ENCODE assay signal across 10 cellular contexts in genomic region chr3:13141991-13142412, GRCh38.
A peak's percentile ranks its signal among the peaks of the same experiment; 100 is the strongest.
DNase-seq lines count a peak whose midpoint lies in the region; TF ChIP-seq lines count a peak whose summit lies in the region.
"Had no signal": no experiment of that assay in that cellular context is flagged by ENCODE, and none has a peak within 500 bp of the region (broad histone marks: within the 10 kb centered on the region; RNA-seq: fewer than 3 reads in every experiment).

No MANE protein-coding gene starts in this region.

- DNase-seq in ELR (ENCODE audit: low read depth) (peak; percentile 54), Karpas-422 (peak; percentile 72), brain microvascular endothelial cell (peak; percentile 54), midbrain (lab: John Stamatoyannopoulos, UW) (peak; percentile 7), GM10266 (ENCODE audit: extremely low spot score) (no peak), NCI-H2029 treated with DMSO at 0.1 percent for 48 hours (lab: John Stamatoyannopoulos, UW) (no peak), type B pancreatic cell (ENCODE audit: extremely low spot score, unreplicated experiment) (no peak), globus pallidus (ENCODE audit: low spot score) (no peak)

- H3K36me3 Mint-ChIP-seq in type B pancreatic cell = no peaks in the 10 kb centered on the region

- no peak overlapping the region for H2AFZ ChIP-seq in Karpas-422 (ENCODE audit: low read length)

- H3K9me2 ChIP-seq in Karpas-422 (replicated peaks; ENCODE audit: insufficient read depth, low read length) = no peaks in the 10 kb centered on the region

- no peaks in the 10 kb centered on the region for H3K9me3 Mint-ChIP-seq in type B pancreatic cell

- no peaks in the 10 kb centered on the region for H3K4me1 Mint-ChIP-seq in type B pancreatic cell (ENCODE audit: unreplicated experiment)

- H3K9ac ChIP-seq in Karpas-422 (ENCODE audit: low read length) = no peak overlapping the region

- H3K27me3 Mint-ChIP-seq in type B pancreatic cell = peaks cover 20% of the 10 kb centered on the region

- peaks cover 76% of the 10 kb centered on the region for H4K20me1 ChIP-seq in Karpas-422 (ENCODE audit: insufficient read depth, low read depth, low read length)

- no peak overlapping the region for H3K4me3 Mint-ChIP-seq in type B pancreatic cell

- H3K27me3 ChIP-seq in Karpas-422 (ENCODE audit: low read length) (no peaks in the 10 kb centered on the region), brain microvascular endothelial cell (replicated peaks) (no peaks in the 10 kb centered on the region)
- H3K27me3 ChIP-seq: dorsolateral prefrontal cortex had no signal

- no peaks in the 10 kb centered on the region for H3K4me1 ChIP-seq in Karpas-422 (ENCODE audit: low read length)
- H3K4me1 ChIP-seq: prostate gland had no signal

- in situ Hi-C loops in brain microvascular endothelial cell (cut with HindIII; ENCODE audit: low pct_ligation_motif_present, low sequenced_read_pairs) = no loop called here

- H3K27ac Mint-ChIP-seq in type B pancreatic cell = no peak overlapping the region

- no peaks in the 10 kb centered on the region for H3K9me3 ChIP-seq in Karpas-422 (ENCODE audit: low read length)
- H3K9me3 ChIP-seq: prostate gland had no signal

- H3K4me3 ChIP-seq in Karpas-422 (ENCODE audit: low read length) = no peak overlapping the region
- H3K4me3 ChIP-seq in brain microvascular endothelial cell (ENCODE audit: low read depth, low read length) = no peak overlapping the region
- H3K4me3 ChIP-seq: dorsolateral prefrontal cortex, prostate gland had no signal

- H3K36me3 ChIP-seq in Karpas-422 (ENCODE audit: insufficient read depth, low read length) = no peaks in the 10 kb centered on the region
- no peaks in the 10 kb centered on the region for H3K36me3 ChIP-seq in brain microvascular endothelial cell (replicated peaks)
- H3K36me3 ChIP-seq: prostate gland had no signal

- H3K79me2 ChIP-seq in Karpas-422 (ENCODE audit: low read length) = no peaks in the 10 kb centered on the region

- no peak overlapping the region for H3K27ac ChIP-seq in Karpas-422 (ENCODE audit: low read length)
- no peak overlapping the region for H3K27ac ChIP-seq in brain microvascular endothelial cell
- H3K27ac ChIP-seq: prostate gland had no signal

- no peak overlapping the region for H3K4me2 ChIP-seq in Karpas-422 (ENCODE audit: low read depth, low read length, poor library complexity, severe bottlenecking)

- TF ChIP-seq CTCF in brain microvascular endothelial cell (IDR thresholded peaks at IDR 0.05; ENCODE audit: low read depth, low read length, missing control alignments) = no peak
- no peak for TF ChIP-seq CTCF in GM10266 (IDR thresholded peaks at IDR 0.05; ENCODE audit: control insufficient read depth, insufficient read depth, low read depth, missing control alignments)
- no peak for TF ChIP-seq CTCF in type B pancreatic cell (conservative IDR thresholded peaks at IDR 0.05)

Comparison
In these comparisons a context has a peak if more than half of its experiments do, and no peak if none do; other contexts are left out.
1. DNase-seq: peak in ELR (single experiment), Karpas-422 (single experiment), brain microvascular endothelial cell (single experiment) and midbrain (single experiment); none in GM10266 (single experiment), NCI-H2029 treated with DMSO at 0.1 percent for 48 hours (single experiment), type B pancreatic cell (single experiment) and globus pallidus (single experiment).